In genomic region chr2:99609851-99610381, GRCh38 we compare ENCODE assay signal across 18 cellular contexts.
DNase-seq lines count a peak whose midpoint lies in the region; ATAC-seq, FAIRE-seq and TF ChIP-seq lines count a peak whose summit lies in the region.
"Had no signal": no experiment of that assay in that cellular context is flagged by ENCODE, and none has a peak within 500 bp of the region (broad histone marks: within the 10 kb centered on the region; RNA-seq: fewer than 3 reads in every experiment).

No MANE protein-coding gene starts in this region.

- no peak overlapping the region for H3K4me3 ChIP-seq in bronchial epithelial cell (ENCODE audit: low read depth, low read length)
- H3K4me3 ChIP-seq in kidney (ENCODE audit: low read length in 2 of 2): no peak overlapping the region
- H3K4me3 ChIP-seq in tibial nerve: no peak overlapping the region

- H3K36me3 Mint-ChIP-seq in naive B cell: no peaks in the 10 kb centered on the region
- H3K36me3 Mint-ChIP-seq: CD4-positive, alpha-beta memory T cell had no signal

- peak overlapping the region in 6 of 8 donors; percentile 0 to 59 (median 20) for H3K4me3 Mint-ChIP-seq in naive B cell
- H3K4me3 Mint-ChIP-seq: CD4-positive, alpha-beta memory T cell had no signal

- no peak for TF ChIP-seq CTCF in bronchial epithelial cell (IDR thresholded peaks at IDR 0.05; ENCODE audit: insufficient read depth, low read length, severe bottlenecking)
- no peak for TF ChIP-seq CTCF in kidney (IDR thresholded peaks at IDR 0.05; ENCODE audit: borderline replicate concordance, extremely low read depth, insufficient read depth)
- no peak for TF ChIP-seq CTCF in tibial nerve (IDR thresholded peaks at IDR 0.05)

- H3K27me3 ChIP-seq in bronchial epithelial cell (ENCODE audit: control insufficient read depth, insufficient read depth, low read length) (no peaks in the 10 kb centered on the region), tibial nerve (no peaks in the 10 kb centered on the region)

- WGBS in tibial nerve, 2 donors: 84 to 87% methylated on average over 11 of the region's 11 CpGs

- intact Hi-C loops in kidney (cut with DNase I): no loop called here

- peaks cover 32 to 61% (median 53%) of the 10 kb centered on the region in 3 donors for H3K4me1 Mint-ChIP-seq in naive B cell
- H3K4me1 Mint-ChIP-seq: CD4-positive, alpha-beta memory T cell had no signal

- TF ChIP-seq EP300 in tibial nerve (IDR thresholded peaks at IDR 0.05): no peak

- H3K9me3 ChIP-seq in kidney (ENCODE audit: control insufficient read depth in 1 of 2, low read length in 2 of 2): no peaks in the 10 kb centered on the region
- H3K9me3 ChIP-seq in tibial nerve: no peaks in the 10 kb centered on the region

- H3K36me3 ChIP-seq in bronchial epithelial cell (ENCODE audit: control insufficient read depth, insufficient read depth, low read length) (no peaks in the 10 kb centered on the region), kidney (ENCODE audit: control insufficient read depth in 1 of 2, insufficient read depth in 2 of 2, low read length in 2 of 2) (no peaks in the 10 kb centered on the region), tibial nerve (no peaks in the 10 kb centered on the region)

- H3K27ac ChIP-seq in kidney (ENCODE audit: low read depth in 2 of 2, low read length in 2 of 2) (no peak overlapping the region), tibial nerve (no peak overlapping the region)

- no peaks in the 10 kb centered on the region for H3K27me3 Mint-ChIP-seq in naive B cell
- H3K27me3 Mint-ChIP-seq: CD4-positive, alpha-beta memory T cell had no signal

- ATAC-seq in naive B cell (ENCODE audit: low read depth in 2 of 2) (no peak), GM21515 (IDR thresholded peaks at IDR 0.05; ENCODE audit: unreplicated experiment) (no peak)

- no peaks in the 10 kb centered on the region for H3K4me1 ChIP-seq in kidney (ENCODE audit: control insufficient read depth in 1 of 2, insufficient read depth in 1 of 2, low read depth in 1 of 2, low read length in 2 of 2)
- no peaks in the 10 kb centered on the region for H3K4me1 ChIP-seq in tibial nerve

- FAIRE-seq in bronchial epithelial cell (lab: Jason Lieb, UNC) (no peak), urothelium cell line (lab: Jason Lieb, UNC) (peak; percentile 32), kidney (lab: Jason Lieb, UNC) (no peak)
- FAIRE-seq: D721Med, GM12892, H1 had no signal

- no peaks in the 10 kb centered on the region for H3K9me3 Mint-ChIP-seq in naive B cell
- H3K9me3 Mint-ChIP-seq: CD4-positive, alpha-beta memory T cell had no signal

- H3K9ac ChIP-seq in kidney (ENCODE audit: low read length in 2 of 2): no peak overlapping the region

- H3K27ac Mint-ChIP-seq in naive B cell: peak overlapping the region; percentile 4 to 74 (median 46)
- H3K27ac Mint-ChIP-seq: CD4-positive, alpha-beta memory T cell had no signal

- DNase-seq in NCI-H226 (peak; percentile 22), bronchial epithelial cell (ENCODE audit: low read depth) (peak; percentile 2), naive B cell (no peak), urothelium cell line (ENCODE audit: low spot score) (no peak), kidney (no peak), tibial nerve (ENCODE audit: low spot score in 2 of 2) (no peak)
- DNase-seq: CD4-positive, alpha-beta memory T cell; DND-41; Karpas-422; MM.1S; NCI-H1092 treated with DMSO at 0.1 percent for 48 hours; NCI-H2081 treated with DMSO at 0.1 percent for 48 hours; NCI-H524; SHP77 had no signal

- TF ChIP-seq POLR2A in tibial nerve (IDR thresholded peaks at IDR 0.05): no peak

Comparison
In these comparisons a context has a peak if more than half of its experiments do, and no peak if none do; other contexts are left out.
1. DNase-seq: peak in NCI-H226 (single experiment) and bronchial epithelial cell (single experiment); none in naive B cell (single experiment), urothelium cell line (single experiment), kidney (single experiment) and tibial nerve (0 of 2).